In the genomic region with DNA sequence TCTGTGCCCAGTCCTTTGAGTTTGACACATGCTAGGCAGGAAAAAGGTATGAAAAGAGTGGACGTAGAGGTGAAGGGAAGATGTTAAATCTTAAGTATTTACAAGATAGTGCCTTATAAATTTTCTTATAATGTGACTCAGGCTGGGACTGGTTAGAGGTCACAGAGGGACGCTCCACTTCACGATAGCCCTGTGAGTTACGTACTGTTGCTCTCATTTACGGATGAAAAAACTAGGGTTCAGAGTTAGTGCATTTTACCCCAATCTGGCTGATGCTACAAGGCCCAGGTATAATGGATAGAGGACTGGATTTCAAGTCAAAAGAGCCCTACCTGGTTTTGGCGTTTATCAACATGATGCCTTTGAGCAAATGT, we compare ENCODE assay signal across 9 cellular contexts. TPM values are rescaled to one million over a fixed set of nuclear protein-coding genes. Genes with fewer than 3 reads are reported as not detected.
DNase-seq lines count a peak whose midpoint lies in the region; ATAC-seq and TF ChIP-seq lines count a peak whose summit lies in the region.
"Had no signal": no experiment of that assay in that cellular context is flagged by ENCODE, and none has a peak within 500 bp of the region (broad histone marks: within the 10 kb centered on the region; RNA-seq: fewer than 3 reads in every experiment).

No MANE protein-coding gene starts in this region.

- H3K27me3 Mint-ChIP-seq in Caco-2 (ENCODE audit: insufficient read depth, unreplicated experiment) (no peaks in the 10 kb centered on the region), neural progenitor cell (ENCODE audit: insufficient read depth, low read depth) (peaks cover 2% of the 10 kb centered on the region)

- TF ChIP-seq CTCF in Caco-2 (IDR thresholded peaks at IDR 0.05; ENCODE audit: insufficient read depth in 1 of 2, low read depth in 1 of 2, low read length in 1 of 2, severe bottlenecking in 1 of 2, unreplicated experiment in 1 of 2) (no peak), LNCaP clone FGC (IDR thresholded peaks at IDR 0.05; ENCODE audit: control insufficient read depth, extremely low read depth, insufficient read depth) (no peak), neural progenitor cell (IDR thresholded peaks at IDR 0.05) (no peak), tibial artery (IDR thresholded peaks at IDR 0.05) (no peak)

- BruUV-seq in Caco-2 (replicated peaks; lab: Mats Ljungman, UMichigan) = TSS peak; percentile 72

- H3K36me3 Mint-ChIP-seq in Caco-2 (ENCODE audit: insufficient read depth, unreplicated experiment) (no peaks in the 10 kb centered on the region), neural progenitor cell (peaks cover 2% of the 10 kb centered on the region)

- H3K27ac ChIP-seq in caudate nucleus (ENCODE audit: low read depth, low read length) (peak overlapping the region; percentile 86), neural progenitor cell (peak overlapping the region; percentile 94), tibial artery (peak overlapping the region in 1 of 2 donors; percentile 88)

- H3F3A ChIP-seq in neural progenitor cell (ENCODE audit: low read depth) = peaks cover 31% of the 10 kb centered on the region

- intact Hi-C loops in Caco-2 (cut with micrococcal nuclease; ENCODE audit: unreplicated experiment) = no loop called here
- intact Hi-C loops in tibial artery (cut with DNase I; ENCODE audit: low total_unique reads) = no loop called here

- H3K4me1 Mint-ChIP-seq in Caco-2 (ENCODE audit: low read depth, unreplicated experiment) = peaks cover 33% of the 10 kb centered on the region
- H3K4me1 Mint-ChIP-seq in neural progenitor cell = peaks cover 21% of the 10 kb centered on the region

- H3K9me3 Mint-ChIP-seq in Caco-2 (ENCODE audit: unreplicated experiment) (peaks cover 8% of the 10 kb centered on the region), neural progenitor cell (no peaks in the 10 kb centered on the region)

- no peak overlapping the region for H2AFZ ChIP-seq in neural progenitor cell (replicated peaks)

- peak overlapping the region; percentile 95 for H3K4me2 ChIP-seq in neural progenitor cell

- peaks cover 34% of the 10 kb centered on the region for H4K20me1 ChIP-seq in neural progenitor cell (ENCODE audit: low read depth)

- POLR2A ChIA-PET in Caco-2 (lab: Charles Lee) = interaction anchor here (1.9 kb wide), 1 partner anchor 78 kb away, joined by 5 read pairs; the partner anchor contains the start of gene SHISAL2A

- ATAC-seq in GM21367 (IDR thresholded peaks at IDR 0.05; ENCODE audit: unreplicated experiment) = no peak

- H3K79me2 ChIP-seq in neural progenitor cell (ENCODE audit: low read depth) = peaks cover 39% of the 10 kb centered on the region

- peak overlapping the region; percentile 63 for H3K9ac ChIP-seq in neural progenitor cell

- H3K4me3 Mint-ChIP-seq in Caco-2 (ENCODE audit: unreplicated experiment) = no peak overlapping the region
- H3K4me3 Mint-ChIP-seq in neural progenitor cell = peak overlapping the region; percentile 89

- H3K27me3 ChIP-seq in Caco-2 (replicated peaks; ENCODE audit: control insufficient read depth, insufficient read depth, low read length) (no peaks in the 10 kb centered on the region), neural progenitor cell (no peaks in the 10 kb centered on the region), tibial artery (no peaks in the 10 kb centered on the region)

- H3K9me3 ChIP-seq in Caco-2 (no peaks in the 10 kb centered on the region), neural progenitor cell (ENCODE audit: low read depth) (no peaks in the 10 kb centered on the region), tibial artery (no peaks in the 10 kb centered on the region)

- no peak overlapping the region for H3K27ac Mint-ChIP-seq in Caco-2 (ENCODE audit: unreplicated experiment)
- H3K27ac Mint-ChIP-seq in neural progenitor cell = peak overlapping the region; percentile 97

- no peaks in the 10 kb centered on the region for H3K36me3 ChIP-seq in Caco-2 (ENCODE audit: control insufficient read depth, insufficient read depth, low read length)
- H3K36me3 ChIP-seq in neural progenitor cell = no peaks in the 10 kb centered on the region
- H3K36me3 ChIP-seq in tibial artery = no peaks in the 10 kb centered on the region

- H3K4me1 ChIP-seq in Caco-2 = peaks cover 23% of the 10 kb centered on the region; the same call in 1 of the 2 replicates
- peaks cover 28% of the 10 kb centered on the region for H3K4me1 ChIP-seq in neural progenitor cell
- peaks cover 0 to 12% (median 5%) of the 10 kb centered on the region in 4 donors for H3K4me1 ChIP-seq in tibial artery

- CTCF ChIA-PET in Caco-2 (lab: Charles Lee) = no interaction called here

- DNase-seq in Caco-2 (no peak), LNCaP clone FGC (ENCODE audit: low read depth) (no peak), caudate nucleus (lab: John Stamatoyannopoulos, UW) (no peak), neural progenitor cell (ENCODE audit: low spot score) (peak; percentile 26), tibial artery (no peak), SKM-1 (lab: John Stamatoyannopoulos, UW; ENCODE audit: unreplicated experiment) (no peak), CD1c-positive myeloid dendritic cell (ENCODE audit: extremely low spot score) (no peak)
- DNase-seq: effector memory CD4-positive, alpha-beta T cell had no signal

- H3K4me3 ChIP-seq in Caco-2 (ENCODE audit: low read depth, low read length) (peak overlapping the region; percentile 89), LNCaP clone FGC (ENCODE audit: low read depth, low read length) (peak overlapping the region; percentile 88), neural progenitor cell (peak overlapping the region; percentile 67), tibial artery (peak overlapping the region in 1 of 2 donors; percentile 77)

RNA-seq across cellular contexts. Expression of gene TUT4, which starts 1.4 kb away (rescaled TPM):
- total RNA-seq in Caco-2 (2022) (54.9 and 57.6 TPM in 2 replicates), neural progenitor cell (ENCODE audit: low replicate concordance) (87.2 and 139 TPM in 2 replicates)

RNA-seq across cellular contexts. Expression of gene GPX7, which starts 47.9 kb away (rescaled TPM):
- 19.4 and 21.7 TPM in 2 replicates for total RNA-seq in Caco-2 (2022)
- total RNA-seq in neural progenitor cell (ENCODE audit: low replicate concordance) = 21.9 and 31.6 TPM in 2 replicates
